8 cellular contexts compared by ENCODE assay signal in genomic region chr21:42833439-42833815, GRCh38. TPM values are rescaled to one million over a fixed set of nuclear protein-coding genes. Genes with fewer than 3 reads are reported as not detected.
DNase-seq lines count a peak whose midpoint lies in the region; ATAC-seq and TF ChIP-seq lines count a peak whose summit lies in the region.

No MANE protein-coding gene starts in this region.

- H4K20me1 ChIP-seq in IMR-90 (ENCODE audit: insufficient read depth, low read length): no peaks in the 10 kb centered on the region

- H3K4me3 Mint-ChIP-seq in natural killer cell: peak overlapping the region; percentile 66

- DNase-seq in EH (ENCODE audit: low read depth): peak; percentile 24
- peak; percentile 5 for DNase-seq in IMR-90
- DNase-seq in T follicular helper cell (ENCODE audit: low read depth): peak; percentile 32
- DNase-seq in astrocyte of the spinal cord (ENCODE audit: low read depth, low spot score): no peak
- no peak for DNase-seq in natural killer cell

- H2BK120ac ChIP-seq in IMR-90 (ENCODE audit: low read depth, low read length): no peak overlapping the region

- 62% methylated on average over 11 of the region's 11 CpGs; no CpG with 5 or more reads in 1 of the 2 experiments for WGBS in IMR-90 (ENCODE audit: extremely low coverage in 2 of 2, insufficient read length in 1 of 2), 2 experiments

- H4K5ac ChIP-seq in IMR-90 (ENCODE audit: low read depth, low read length): no peak overlapping the region

- peaks cover 23 to 30% of the 10 kb centered on the region in 2 donors for H3K27me3 Mint-ChIP-seq in natural killer cell (ENCODE audit: low read depth in 2 of 2)

- H3K27ac ChIP-seq in IMR-90 (ENCODE audit: insufficient read depth, low read length): no peak overlapping the region

- H3K9me1 ChIP-seq in IMR-90 (ENCODE audit: insufficient read depth, low read length): 0 out of 2 replicates have a peak, but pooled peaks cover 5% of the 10 kb centered on the region

- peaks cover 3% of the 10 kb centered on the region for H3K9me3 ChIP-seq in IMR-90 (ENCODE audit: control insufficient read depth, insufficient read depth, low read length)

- ATAC-seq in IMR-90 (ENCODE audit: low read depth) (0 out of 2 replicates have a peak, but pooled peaks have one; percentile 30), natural killer cell (peak in 2 of 3 donors; percentile 47 to 58), GM21381 (IDR thresholded peaks at IDR 0.05; ENCODE audit: unreplicated experiment) (no peak), GM21717 (IDR thresholded peaks at IDR 0.05; ENCODE audit: unreplicated experiment) (no peak), GM18520 (IDR thresholded peaks at IDR 0.05; ENCODE audit: unreplicated experiment) (no peak)

- no peak overlapping the region for H2BK20ac ChIP-seq in IMR-90 (ENCODE audit: low read depth, low read length)

- no peak overlapping the region for H3K23ac ChIP-seq in IMR-90 (ENCODE audit: low read depth, low read length)

- no peak overlapping the region for H3K4ac ChIP-seq in IMR-90 (ENCODE audit: low read depth, low read length)

- H3K36me3 Mint-ChIP-seq in natural killer cell: no peaks in the 10 kb centered on the region

- H4K91ac ChIP-seq in IMR-90 (ENCODE audit: insufficient read depth, low read depth, low read length): no peak overlapping the region

- POLR2A ChIA-PET in IMR-90 (lab: Charles Lee; ENCODE audit: unreplicated experiment): no interaction called here

- H3K56ac ChIP-seq in IMR-90 (ENCODE audit: extremely low read depth, insufficient read depth, low read length): no peak overlapping the region

- TF ChIP-seq CTCF in IMR-90 (conservative IDR thresholded peaks at IDR 0.05; ENCODE audit: low read depth, low read length) (0 out of 2 replicates have a peak, but pooled peaks have one; percentile 12), astrocyte of the spinal cord (IDR thresholded peaks at IDR 0.05; ENCODE audit: low read depth, low read length) (peak; percentile 17), natural killer cell (IDR thresholded peaks at IDR 0.05) (no peak)

- dilution Hi-C loops in IMR-90 (cut with HindIII; ENCODE audit: low sequenced_read_pairs, unreplicated experiment): no loop called here

- H3K36me3 ChIP-seq in IMR-90 (ENCODE audit: control insufficient read depth, insufficient read depth, low read length): 0 out of 2 replicates have a peak, but pooled peaks cover 1% of the 10 kb centered on the region

- CTCF ChIA-PET in IMR-90 (lab: Yijun Ruan, JAX): no interaction called here

- intact Hi-C loops in IMR-90 (cut with micrococcal nuclease) (no loop called here), natural killer cell (cut with micrococcal nuclease) (loop anchor here (10.0 kb wide), 1 partner anchor 99 kb away; no protein-coding TSS in a partner anchor)

- no peak overlapping the region for H3K14ac ChIP-seq in IMR-90 (replicated peaks; ENCODE audit: low read depth, low read length)

- no peak overlapping the region for H2AFZ ChIP-seq in IMR-90 (replicated peaks; ENCODE audit: low read length, poor library complexity)

- in situ Hi-C loops in IMR-90 (cut with MboI; ENCODE audit: low sequenced_read_pairs): loop anchor here (25.0 kb wide), 1 partner anchor 671 kb away; no protein-coding TSS in a partner anchor
- in situ Hi-C loops in astrocyte of the spinal cord (cut with HindIII; ENCODE audit: low sequenced_read_pairs): no loop called here

- H3K9ac ChIP-seq in IMR-90 (ENCODE audit: low read depth, low read length): no peak overlapping the region

- no peaks in the 10 kb centered on the region for H3K4me1 ChIP-seq in IMR-90 (ENCODE audit: control insufficient read depth, insufficient read depth, low read length)

- peak overlapping the region in 1 of 2 donors; percentile 40 for H3K27ac Mint-ChIP-seq in natural killer cell

- H3K4me1 Mint-ChIP-seq in natural killer cell: peaks cover 25 to 30% of the 10 kb centered on the region in 2 donors

- H3K18ac ChIP-seq in IMR-90 (ENCODE audit: low read depth, low read length): no peak overlapping the region

- no peak overlapping the region for H2BK5ac ChIP-seq in IMR-90 (ENCODE audit: low read depth, low read length, poor library complexity, severe bottlenecking)

- no peak overlapping the region for H2BK15ac ChIP-seq in IMR-90 (ENCODE audit: low read depth, low read length)

- TF ChIP-seq RAD21 in IMR-90 (IDR thresholded peaks at IDR 0.05; ENCODE audit: low read length): no peak

- H3K9me3 Mint-ChIP-seq in natural killer cell: no peaks in the 10 kb centered on the region

- H2AK9ac ChIP-seq in IMR-90 (replicated peaks; ENCODE audit: low read depth, low read length, poor library complexity): no peak overlapping the region

- H3K27me3 ChIP-seq in IMR-90 (ENCODE audit: control insufficient read depth, insufficient read depth, low read length): peaks cover 2% of the 10 kb centered on the region; the same call in 1 of the 2 replicates

- H2AK5ac ChIP-seq in IMR-90 (ENCODE audit: low read depth, low read length): no peak overlapping the region

- H3K4me2 ChIP-seq in IMR-90 (ENCODE audit: low read depth, low read length): no peak overlapping the region

- H3K79me1 ChIP-seq in IMR-90 (ENCODE audit: low read depth in 1 of 2, low read length in 2 of 2): no peaks in the 10 kb centered on the region

- no peak overlapping the region for H4K8ac ChIP-seq in IMR-90 (ENCODE audit: low read depth in 2 of 2, low read length in 2 of 2)

- H3K4me3 ChIP-seq in IMR-90 (ENCODE audit: insufficient read depth, low read depth, low read length) (no peak overlapping the region), astrocyte of the spinal cord (ENCODE audit: low read depth, low read length) (no peak overlapping the region)

- BruUV-seq in IMR-90 (replicated peaks; lab: Mats Ljungman, UMichigan): no TSS peak

- no peak for TF ChIP-seq POLR2A in IMR-90 (IDR thresholded peaks at IDR 0.05; ENCODE audit: low read depth, low read length)

TF ChIP-seq in IMR-90, 13 proteins besides CTCF, POLR2A, EP300 and RAD21:
- no peak for TF ChIP-seq NFE2L2 (IDR thresholded peaks at IDR 0.05; ENCODE audit: low read depth, low read length)
- TF ChIP-seq SMC3 (IDR thresholded peaks at IDR 0.05; ENCODE audit: low read depth, low read length): no peak
- TF ChIP-seq MAZ (IDR thresholded peaks at IDR 0.05; ENCODE audit: borderline replicate concordance, low read depth, low read length): no peak
- no peak for TF ChIP-seq FOS (IDR thresholded peaks at IDR 0.05; ENCODE audit: low read depth, low read length)
- TF ChIP-seq CHD1 (IDR thresholded peaks at IDR 0.05; ENCODE audit: low read depth, low read length): no peak
- TF ChIP-seq RCOR1 (IDR thresholded peaks at IDR 0.05; ENCODE audit: insufficient replicate concordance, low read length): no peak
- TF ChIP-seq CEBPB (IDR thresholded peaks at IDR 0.05; ENCODE audit: low read depth, low read length): no peak
- no peak for TF ChIP-seq USF2 (IDR thresholded peaks at IDR 0.05; ENCODE audit: low read depth, low read length)
- TF ChIP-seq BHLHE40 (IDR thresholded peaks at IDR 0.05; ENCODE audit: low read depth, low read length): no peak
- no peak for TF ChIP-seq ELK1 (IDR thresholded peaks at IDR 0.05; ENCODE audit: borderline replicate concordance, low read depth, low read length)
- TF ChIP-seq MXI1 (IDR thresholded peaks at IDR 0.05; ENCODE audit: borderline replicate concordance, low read depth, low read length): no peak
- TF ChIP-seq RFX5 (IDR thresholded peaks at IDR 0.05; ENCODE audit: low read depth, low read length): no peak
- no peak for TF ChIP-seq MAFK (IDR thresholded peaks at IDR 0.05; ENCODE audit: low read depth, low read length)

RNA-seq across cellular contexts. Expression of gene WDR4, which starts 45.9 kb away (rescaled TPM):
- total RNA-seq in IMR-90 (2012; rRNA removed): 8.6 and 11.3 TPM in 2 replicates
- 20.2 and 20.8 TPM in 2 replicates for polyA plus RNA-seq in IMR-90 (2012; rRNA removed)
- 15.7 and 21.6 TPM in 2 replicates for polyA plus RNA-seq in IMR-90 (2012; cell fraction: cytosol; rRNA removed)
- 19.5 and 32.3 TPM in 2 replicates for polyA plus RNA-seq in IMR-90 (2012; cell fraction: nucleus; rRNA removed; ENCODE audit: low replicate concordance)
- total RNA-seq in natural killer cell: 10 to 100 TPM; 11.1 to 15.5 (median 14.0) TPM

RNA-seq across cellular contexts. Expression of gene NDUFV3, which starts 59.7 kb away (rescaled TPM):
- total RNA-seq in IMR-90 (2012; rRNA removed) (55.6 and 62.5 TPM in 2 replicates), natural killer cell (10 to 100 TPM; 21.8 to 25.7 (median 23.9) TPM)
- 38.5 and 44.1 TPM in 2 replicates for polyA plus RNA-seq in IMR-90 (2012; rRNA removed)
- polyA plus RNA-seq in IMR-90 (2012; cell fraction: cytosol; rRNA removed): 23.1 and 23.3 TPM in 2 replicates
- 16.8 and 24.6 TPM in 2 replicates for polyA plus RNA-seq in IMR-90 (2012; cell fraction: nucleus; rRNA removed; ENCODE audit: low replicate concordance)

Comparison
In these comparisons a context has a peak if more than half of its experiments do, and no peak if none do; other contexts are left out.
1. DNase-seq: peak in EH (single experiment), IMR-90 (single experiment) and T follicular helper cell (single experiment); none in astrocyte of the spinal cord (single experiment) and natural killer cell (single experiment).
2. ATAC-seq: peak in IMR-90 (single experiment) and natural killer cell (2 of 3); none in GM21381 (single experiment), GM21717 (single experiment) and GM18520 (single experiment).